In genomic region chr20:38349856-38350255, GRCh38 we compare ENCODE assay signal across 11 cellular contexts. TPM values are rescaled to one million over a fixed set of nuclear protein-coding genes. Genes with fewer than 3 reads are reported as not detected.
"Had no signal": no experiment of that assay in that cellular context is flagged by ENCODE, and none has a peak within 500 bp of the region (broad histone marks: within the 10 kb centered on the region; RNA-seq: fewer than 3 reads in every experiment).

No MANE protein-coding gene starts in this region.

- H3K9me3 ChIP-seq: HAP-1 had no signal

- H3K4me3 ChIP-seq: GM23248, GM23338, HAP-1 had no signal

- H3K4me2 ChIP-seq: GM23338 had no signal

- FAIRE-seq: H1, H54 had no signal

- H3K36me3 ChIP-seq: HAP-1 had no signal

- H3K9me3 Mint-ChIP-seq: GM23338, H9, HFFc6 had no signal

- H3K4me3 Mint-ChIP-seq: GM23338, H9, HFFc6 had no signal

- H3K4me1 ChIP-seq: HAP-1 had no signal

- DNase-seq: GM23248, GOT3, H7, H9, HCEC 1CT, HFFc6 had no signal

- H3K27ac ChIP-seq: GM23248 had no signal

- H3K27ac Mint-ChIP-seq: GM23338, HFFc6 had no signal

- H3K9ac ChIP-seq: GM23248 had no signal

- H2AFZ ChIP-seq: GM23248, GM23338 had no signal

- ATAC-seq: GM23338, HCT116 had no signal

RNA-seq across cellular contexts. Expression of gene LBP, which starts 3.6 kb away (rescaled TPM):
- total RNA-seq: GM23248, HFFc6 had no signal
- polyA plus RNA-seq: GM23248 had no signal

RNA-seq across cellular contexts. Expression of gene BPI, which starts 45.9 kb away (rescaled TPM):
- total RNA-seq: GM23248, GM23338, H1, H7, H9, HFFc6 had no signal
- polyA plus RNA-seq: GM23338, H1 had no signal
